ENCODE assay signal across 29 cellular contexts in genomic region chr1:18329469-18329868, GRCh38.
"Had no signal": no experiment of that assay in that cellular context is flagged by ENCODE, and none has a peak within 500 bp of the region (broad histone marks: within the 10 kb centered on the region; RNA-seq: fewer than 3 reads in every experiment).

No MANE protein-coding gene starts in this region.

- H3K4me3 Mint-ChIP-seq: naive B cell; naive thymus-derived CD8-positive, alpha-beta T cell; nephron progenitor cell; neural crest cell; stimulated activated effector memory CD8-positive, alpha-beta T cell treated with anti-CD3 and anti-CD28 coated beads, Interleukin-12 subunit alpha, Interleukin-12 subunit beta, amount 100 ng/mL, for 72 hours; stimulated activated naive B cell treated with anti-CD40 and anti-IgM and Interleukin-4, amounts not matched to agents 10 μg/mL and 1 μg/mL and 100 μg/mL, for 72 hours; stimulated activated naive CD8-positive, alpha-beta T cell treated with anti-CD3 and anti-CD28 coated beads, Interleukin-15, amount 100 ng/mL, for 72 hours had no signal

- H3K4me1 ChIP-seq: parathyroid adenoma, psoas muscle, right lobe of liver, testis, tibial artery, upper lobe of left lung had no signal

- H3K36me3 ChIP-seq: ovary, right lobe of liver, sigmoid colon, suprapubic skin, tibial artery, transverse colon, upper lobe of left lung, vagina had no signal

- H3K79me2 ChIP-seq: parathyroid adenoma had no signal

- H3K4me3 ChIP-seq: ovary, psoas muscle, right lobe of liver, sigmoid colon, suprapubic skin, testis, tibial artery, transverse colon, upper lobe of left lung, vagina had no signal

- H3K36me3 Mint-ChIP-seq: naive B cell; naive thymus-derived CD8-positive, alpha-beta T cell; stimulated activated effector memory CD8-positive, alpha-beta T cell treated with anti-CD3 and anti-CD28 coated beads, Interleukin-12 subunit alpha, Interleukin-12 subunit beta, amount 100 ng/mL, for 72 hours; stimulated activated naive B cell treated with anti-CD40 and anti-IgM and Interleukin-4, amounts not matched to agents 10 μg/mL and 1 μg/mL and 100 μg/mL, for 72 hours had no signal

- H2AFZ ChIP-seq: parathyroid adenoma had no signal

- ATAC-seq: naive thymus-derived CD8-positive, alpha-beta T cell; psoas muscle; right cardiac atrium; right lobe of liver; stimulated activated effector memory CD8-positive, alpha-beta T cell treated with anti-CD3 and anti-CD28 coated beads, Interleukin-12 subunit alpha, Interleukin-12 subunit beta, amount 100 ng/mL, for 72 hours; stimulated activated naive B cell treated with anti-CD40 and anti-IgM and Interleukin-4, amounts not matched to agents 10 μg/mL and 1 μg/mL and 100 μg/mL, for 72 hours; stimulated activated naive CD8-positive, alpha-beta T cell treated with anti-CD3 and anti-CD28 coated beads, Interleukin-15, amount 100 ng/mL, for 72 hours; stimulated activated naive CD8-positive, alpha-beta T cell treated with anti-CD3 and anti-CD28 coated beads, Interleukin-15, Interleukin-2, amounts not matched to agents 100 U/mL and 50 U/mL, for 24 hours had no signal

- H3K27me3 ChIP-seq: ovary, right lobe of liver, sigmoid colon, testis, upper lobe of left lung, vagina had no signal

- H3K9me3 Mint-ChIP-seq: naive B cell; naive thymus-derived CD8-positive, alpha-beta T cell; nephron progenitor cell; neural crest cell; stimulated activated effector memory CD8-positive, alpha-beta T cell treated with anti-CD3 and anti-CD28 coated beads, Interleukin-12 subunit alpha, Interleukin-12 subunit beta, amount 100 ng/mL, for 72 hours; stimulated activated naive CD8-positive, alpha-beta T cell treated with anti-CD3 and anti-CD28 coated beads, Interleukin-15, amount 100 ng/mL, for 72 hours had no signal

- H3K9ac ChIP-seq: parathyroid adenoma had no signal

- H3K27ac ChIP-seq: ovary, parathyroid adenoma, psoas muscle, right lobe of liver, sigmoid colon, suprapubic skin, testis, tibial artery, transverse colon, upper lobe of left lung, vagina had no signal

- H3K4me1 Mint-ChIP-seq: naive B cell; naive thymus-derived CD8-positive, alpha-beta T cell; stimulated activated effector memory CD8-positive, alpha-beta T cell treated with anti-CD3 and anti-CD28 coated beads, Interleukin-12 subunit alpha, Interleukin-12 subunit beta, amount 100 ng/mL, for 72 hours; stimulated activated naive B cell treated with anti-CD40 and anti-IgM and Interleukin-4, amounts not matched to agents 10 μg/mL and 1 μg/mL and 100 μg/mL, for 72 hours; stimulated activated naive CD8-positive, alpha-beta T cell treated with anti-CD3 and anti-CD28 coated beads, Interleukin-15, amount 100 ng/mL, for 72 hours had no signal

- DNase-seq: naive B cell; naive thymus-derived CD8-positive, alpha-beta T cell; nephron progenitor cell; occipital lobe; ovary; posterior cingulate gyrus; psoas muscle; right cardiac atrium; right lobe of liver; sigmoid colon; small intestine; stimulated activated CD4-positive, alpha-beta T cell treated with anti-CD3 and anti-CD28 coated beads, Interleukin-15, amount 100 ng/mL, for 24 hours; stimulated activated CD4-positive, alpha-beta T cell treated with anti-CD3 and anti-CD28 coated beads, Interleukin-2, amount 100 ng/mL, for 24 hours; stimulated activated CD4-positive, alpha-beta T cell treated with anti-CD3 and anti-CD28 coated beads, Interleukin-2, amount 100 ng/mL, for 48 hours; stimulated activated CD4-positive, alpha-beta T cell treated with anti-CD3 and anti-CD28 coated beads, Interleukin-4, amount 100 ng/mL, for 24 hours; stimulated activated naive B cell treated with anti-CD40 and anti-IgM and Interleukin-4, amounts not matched to agents 10 μg/mL and 1 μg/mL and 100 μg/mL, for 72 hours; stimulated activated naive CD8-positive, alpha-beta T cell treated with anti-CD3 and anti-CD28 coated beads, Interleukin-15, amount 100 ng/mL, for 72 hours; stimulated activated naive CD8-positive, alpha-beta T cell treated with anti-CD3 and anti-CD28 coated beads, Interleukin-15, Interleukin-2, amounts not matched to agents 100 U/mL and 50 U/mL, for 24 hours; testis; tibial artery; transverse colon; upper lobe of left lung had no signal

- H3K9me3 ChIP-seq: ovary, psoas muscle, right lobe of liver, sigmoid colon, suprapubic skin, testis, tibial artery, transverse colon, upper lobe of left lung, vagina had no signal

- FAIRE-seq: small intestine, urothelium cell line had no signal

- H3K27ac Mint-ChIP-seq: naive B cell; naive thymus-derived CD8-positive, alpha-beta T cell; nephron progenitor cell; progenitor cell of endocrine pancreas; stimulated activated effector memory CD8-positive, alpha-beta T cell treated with anti-CD3 and anti-CD28 coated beads, Interleukin-12 subunit alpha, Interleukin-12 subunit beta, amount 100 ng/mL, for 72 hours; stimulated activated naive B cell treated with anti-CD40 and anti-IgM and Interleukin-4, amounts not matched to agents 10 μg/mL and 1 μg/mL and 100 μg/mL, for 72 hours had no signal
